ENCODE assay signal across 34 cellular contexts in genomic region chr18:7393080-7393479, GRCh38.
"Had no signal": no experiment of that assay in that cellular context is flagged by ENCODE, and none has a peak within 500 bp of the region (broad histone marks: within the 10 kb centered on the region; RNA-seq: fewer than 3 reads in every experiment).

No MANE protein-coding gene starts in this region.

- H3K4me2 ChIP-seq: SK-N-SH had no signal

- H3K4me1 ChIP-seq: Peyer's patch, SJSA1 had no signal

- H3K9me3 Mint-ChIP-seq: activated naive CD8-positive, alpha-beta T cell treated with anti-CD3 and anti-CD28 coated beads for 36 hours had no signal

- H3K4me3 ChIP-seq: cardiac muscle cell, Peyer's patch, SJSA1 had no signal

- ATAC-seq: PC-3 had no signal

- H3K27me3 ChIP-seq: cardiac muscle cell, Peyer's patch had no signal

- H3K4me3 Mint-ChIP-seq: activated B cell treated with CpG ODN at 0.5 μM for 24 hours; activated CD4-positive, alpha-beta memory T cell treated with anti-CD3 and anti-CD28 coated beads for 36 hours; activated naive CD8-positive, alpha-beta T cell treated with anti-CD3 and anti-CD28 coated beads for 36 hours; central memory CD8-positive, alpha-beta T cell; T-helper 1 cell treated with Interleukin-12 subunit alpha and Interleukin-12 subunit beta and Interleukin-4 antibody, amounts not matched to agents 30 μg/mL and 1 μg/mL, for 36 hours; T-helper 2 cell treated with Interferon-gamma antibody and Interleukin-4, amounts not matched to agents 5 μg/mL and 100 μg/mL, for 36 hours had no signal

- H3K9ac ChIP-seq: SK-N-SH had no signal

- H3K9me3 ChIP-seq: Peyer's patch, SJSA1, SK-N-SH had no signal

- FAIRE-seq: TTC549 had no signal

- DNase-seq: activated B cell treated with CpG ODN at 0.5 μM for 24 hours; activated CD4-positive, alpha-beta memory T cell treated with anti-CD3 and anti-CD28 coated beads for 36 hours; activated CD4-positive, alpha-beta T cell treated with anti-CD3 and anti-CD28 coated beads for 4 hours; activated CD4-positive, alpha-beta T cell treated with anti-CD3 and anti-CD28 coated beads, Interleukin-2, amount 50 U/mL, for 1 hour; activated CD4-positive, CD25-positive, alpha-beta regulatory T cell treated with anti-CD3 and anti-CD28 coated beads, Interleukin-2, amount 50 U/mL, for 72 hours; activated CD8-positive, alpha-beta memory T cell treated with anti-CD3 and anti-CD28 coated beads, Interleukin-2, amount 50 U/mL, for 48 hours; activated effector memory CD4-positive, alpha-beta T cell treated with anti-CD3 and anti-CD28 coated beads, Interleukin-2, amount 50 U/mL, for 16 hours; activated naive CD4-positive, alpha-beta T cell; activated naive CD4-positive, alpha-beta T cell treated with anti-CD3 and anti-CD28 coated beads, Interleukin-2, amount 50 U/mL, for 16 hours; activated naive CD8-positive, alpha-beta T cell treated with anti-CD3 and anti-CD28 coated beads for 36 hours; activated T-cell treated with anti-CD3 and anti-CD28 coated beads, Interleukin-2, amount 50 U/mL, for 48 hours; amniotic stem cell; aorta; NCI-H1092 treated with DMSO at 0.1 percent for 48 hours; NCI-H1417; NCI-H146; NCI-H187; NCI-H2029 treated with DMSO at 0.1 percent for 48 hours; NCI-H226; NCI-H446 treated with DMSO at 0.1 percent for 48 hours; NCI-H524; NCI-H69; NK-92 treated with Interleukin-12 subunit alpha and Interleukin-12 subunit beta, amount 100 ng/mL, for 24 hours; PC-3; Peyer's patch; RPMI8226; SHP77 treated with DMSO at 0.1 percent for 48 hours; SK-N-SH had no signal

- H3K27me3 Mint-ChIP-seq: activated B cell treated with CpG ODN at 0.5 μM for 24 hours; activated CD4-positive, alpha-beta memory T cell treated with anti-CD3 and anti-CD28 coated beads for 36 hours; activated naive CD8-positive, alpha-beta T cell treated with anti-CD3 and anti-CD28 coated beads for 36 hours; central memory CD8-positive, alpha-beta T cell had no signal

- H3K27ac ChIP-seq: cardiac muscle cell, Peyer's patch, SJSA1 had no signal

- H3K27ac Mint-ChIP-seq: activated B cell treated with CpG ODN at 0.5 μM for 24 hours; activated CD4-positive, alpha-beta memory T cell treated with anti-CD3 and anti-CD28 coated beads for 36 hours; activated naive CD8-positive, alpha-beta T cell treated with anti-CD3 and anti-CD28 coated beads for 36 hours; T-helper 1 cell treated with Interleukin-12 subunit alpha and Interleukin-12 subunit beta and Interleukin-4 antibody, amounts not matched to agents 30 μg/mL and 1 μg/mL, for 36 hours; T-helper 2 cell treated with Interferon-gamma antibody and Interleukin-4, amounts not matched to agents 5 μg/mL and 100 μg/mL, for 36 hours had no signal

- H3K36me3 Mint-ChIP-seq: activated CD4-positive, alpha-beta memory T cell treated with anti-CD3 and anti-CD28 coated beads for 36 hours; activated naive CD8-positive, alpha-beta T cell treated with anti-CD3 and anti-CD28 coated beads for 36 hours had no signal

- H3K36me3 ChIP-seq: cardiac muscle cell, Peyer's patch, SJSA1 had no signal

- H3K4me1 Mint-ChIP-seq: activated B cell treated with CpG ODN at 0.5 μM for 24 hours; activated naive CD8-positive, alpha-beta T cell treated with anti-CD3 and anti-CD28 coated beads for 36 hours; central memory CD8-positive, alpha-beta T cell had no signal
